Comparison of ENCODE assay signal across 1 cellular context in genomic region chr13:98672947-98673545, GRCh38.
TF ChIP-seq lines count a peak whose summit lies in the region.

No MANE protein-coding gene starts in this region.

TF ChIP-seq in HepG2, 621 proteins besides CTCF, POLR2A, EP300 and RAD21 (continued from another document and continues in another):
- TF ChIP-seq ARHGAP35 (CRISPR knock-in tag; IDR thresholded peaks at IDR 0.05; ENCODE audit: borderline replicate concordance): no peak
- no peak for TF ChIP-seq ZNF44 (CRISPR knock-in tag; IDR thresholded peaks at IDR 0.05)
- TF ChIP-seq KAT7 (CRISPR knock-in tag; IDR thresholded peaks at IDR 0.05; ENCODE audit: borderline replicate concordance): no peak
- no peak for TF ChIP-seq PLSCR1 (CRISPR knock-in tag; IDR thresholded peaks at IDR 0.05; ENCODE audit: borderline replicate concordance)
- no peak for TF ChIP-seq ZNF775 (CRISPR knock-in tag; IDR thresholded peaks at IDR 0.05; ENCODE audit: borderline replicate concordance)
- no peak for TF ChIP-seq ZNF264 (CRISPR knock-in tag; IDR thresholded peaks at IDR 0.05)
- TF ChIP-seq ZNF557 (CRISPR knock-in tag; IDR thresholded peaks at IDR 0.05): no peak
- no peak for TF ChIP-seq PBX2 (CRISPR knock-in tag; IDR thresholded peaks at IDR 0.05)
- no peak for TF ChIP-seq ZBTB3 (CRISPR knock-in tag; IDR thresholded peaks at IDR 0.05; ENCODE audit: borderline replicate concordance, low read depth)
- TF ChIP-seq, protein P1, sequence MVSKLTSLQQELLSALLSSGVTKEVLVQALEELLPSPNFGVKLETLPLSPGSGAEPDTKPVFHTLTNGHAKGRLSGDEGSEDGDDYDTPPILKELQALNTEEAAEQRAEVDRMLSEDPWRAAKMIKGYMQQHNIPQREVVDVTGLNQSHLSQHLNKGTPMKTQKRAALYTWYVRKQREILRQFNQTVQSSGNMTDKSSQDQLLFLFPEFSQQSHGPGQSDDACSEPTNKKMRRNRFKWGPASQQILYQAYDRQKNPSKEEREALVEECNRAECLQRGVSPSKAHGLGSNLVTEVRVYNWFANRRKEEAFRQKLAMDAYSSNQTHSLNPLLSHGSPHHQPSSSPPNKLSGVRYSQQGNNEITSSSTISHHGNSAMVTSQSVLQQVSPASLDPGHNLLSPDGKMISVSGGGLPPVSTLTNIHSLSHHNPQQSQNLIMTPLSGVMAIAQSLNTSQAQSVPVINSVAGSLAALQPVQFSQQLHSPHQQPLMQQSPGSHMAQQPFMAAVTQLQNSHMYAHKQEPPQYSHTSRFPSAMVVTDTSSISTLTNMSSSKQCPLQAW (CRISPR knock-in tag; IDR thresholded peaks at IDR 0.05): no peak
- TF ChIP-seq ZNF652 (CRISPR knock-in tag; IDR thresholded peaks at IDR 0.05; ENCODE audit: borderline replicate concordance, low read depth): peak; percentile 97
- no peak for TF ChIP-seq DDIT3 (CRISPR knock-in tag; IDR thresholded peaks at IDR 0.05)
- no peak for TF ChIP-seq ZNF891 (CRISPR knock-in tag; IDR thresholded peaks at IDR 0.05)
- TF ChIP-seq ZBTB20 (CRISPR knock-in tag; IDR thresholded peaks at IDR 0.05; ENCODE audit: borderline replicate concordance, low read depth): no peak
- TF ChIP-seq ZFP37 (CRISPR knock-in tag; IDR thresholded peaks at IDR 0.05; ENCODE audit: borderline replicate concordance): 0 out of 2 replicates have a peak, but pooled peaks have one; percentile 37
- TF ChIP-seq ZNF383 (CRISPR knock-in tag; IDR thresholded peaks at IDR 0.05; ENCODE audit: borderline replicate concordance): no peak
- TF ChIP-seq, protein P2, sequence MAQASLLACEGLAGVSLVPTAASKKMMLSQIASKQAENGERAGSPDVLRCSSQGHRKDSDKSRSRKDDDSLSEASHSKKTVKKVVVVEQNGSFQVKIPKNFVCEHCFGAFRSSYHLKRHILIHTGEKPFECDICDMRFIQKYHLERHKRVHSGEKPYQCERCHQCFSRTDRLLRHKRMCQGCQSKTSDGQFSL (CRISPR knock-in tag; IDR thresholded peaks at IDR 0.05): no peak
- no peak for TF ChIP-seq POLR2AphosphoS5 (IDR thresholded peaks at IDR 0.05; ENCODE audit: low read depth, low read length)
- no peak for TF ChIP-seq ZNF253 (CRISPR knock-in tag; IDR thresholded peaks at IDR 0.05; ENCODE audit: borderline replicate concordance)
- TF ChIP-seq, protein P3, sequence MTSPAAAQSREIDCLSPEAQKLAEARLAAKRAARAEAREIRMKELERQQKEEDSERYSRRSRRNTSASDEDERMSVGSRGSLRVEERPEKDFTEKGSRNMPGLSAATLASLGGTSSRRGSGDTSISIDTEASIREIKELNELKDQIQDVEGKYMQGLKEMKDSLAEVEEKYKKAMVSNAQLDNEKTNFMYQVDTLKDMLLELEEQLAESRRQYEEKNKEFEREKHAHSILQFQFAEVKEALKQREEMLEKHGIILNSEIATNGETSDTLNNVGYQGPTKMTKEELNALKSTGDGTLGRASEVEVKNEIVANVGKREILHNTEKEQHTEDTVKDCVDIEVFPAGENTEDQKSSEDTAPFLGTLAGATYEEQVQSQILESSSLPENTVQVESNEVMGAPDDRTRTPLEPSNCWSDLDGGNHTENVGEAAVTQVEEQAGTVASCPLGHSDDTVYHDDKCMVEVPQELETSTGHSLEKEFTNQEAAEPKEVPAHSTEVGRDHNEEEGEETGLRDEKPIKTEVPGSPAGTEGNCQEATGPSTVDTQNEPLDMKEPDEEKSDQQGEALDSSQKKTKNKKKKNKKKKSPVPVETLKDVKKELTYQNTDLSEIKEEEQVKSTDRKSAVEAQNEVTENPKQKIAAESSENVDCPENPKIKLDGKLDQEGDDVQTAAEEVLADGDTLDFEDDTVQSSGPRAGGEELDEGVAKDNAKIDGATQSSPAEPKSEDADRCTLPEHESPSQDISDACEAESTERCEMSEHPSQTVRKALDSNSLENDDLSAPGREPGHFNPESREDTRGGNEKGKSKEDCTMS (CRISPR knock-in tag; conservative IDR thresholded peaks at IDR 0.05): no peak
- no peak for TF ChIP-seq YY1 (IDR thresholded peaks at IDR 0.05; ENCODE audit: insufficient read depth, insufficient replicate concordance, low read depth, low read length)
- no peak for TF ChIP-seq NPAS2 (CRISPR knock-in tag; IDR thresholded peaks at IDR 0.05; ENCODE audit: borderline replicate concordance)
- TF ChIP-seq STAT5B (CRISPR knock-in tag; IDR thresholded peaks at IDR 0.05): no peak
- no peak for TF ChIP-seq ZNF549 (CRISPR knock-in tag; IDR thresholded peaks at IDR 0.05)
- 0 out of 2 replicates have a peak, but pooled peaks have one; percentile 24 for TF ChIP-seq ELF3 (CRISPR knock-in tag; IDR thresholded peaks at IDR 0.05)
- TF ChIP-seq NR2F2 (IDR thresholded peaks at IDR 0.05; ENCODE audit: borderline replicate concordance, low read depth): 0 out of 2 replicates have a peak, but pooled peaks have one; percentile 21
- no peak for TF ChIP-seq ZIK1 (CRISPR knock-in tag; IDR thresholded peaks at IDR 0.05; ENCODE audit: borderline replicate concordance, low read depth)
- TF ChIP-seq SP1 (IDR thresholded peaks at IDR 0.05): no peak
- TF ChIP-seq SP1 (CRISPR knock-in tag; IDR thresholded peaks at IDR 0.05): no peak
- no peak for TF ChIP-seq EED (CRISPR knock-in tag; IDR thresholded peaks at IDR 0.05)
- no peak for TF ChIP-seq SP2 (CRISPR knock-in tag; IDR thresholded peaks at IDR 0.05)
- peak; percentile 39; the same call in 1 of the 2 replicates for TF ChIP-seq NCOR1 (IDR thresholded peaks at IDR 0.05; ENCODE audit: borderline replicate concordance, low read length)
- TF ChIP-seq, protein P4, sequence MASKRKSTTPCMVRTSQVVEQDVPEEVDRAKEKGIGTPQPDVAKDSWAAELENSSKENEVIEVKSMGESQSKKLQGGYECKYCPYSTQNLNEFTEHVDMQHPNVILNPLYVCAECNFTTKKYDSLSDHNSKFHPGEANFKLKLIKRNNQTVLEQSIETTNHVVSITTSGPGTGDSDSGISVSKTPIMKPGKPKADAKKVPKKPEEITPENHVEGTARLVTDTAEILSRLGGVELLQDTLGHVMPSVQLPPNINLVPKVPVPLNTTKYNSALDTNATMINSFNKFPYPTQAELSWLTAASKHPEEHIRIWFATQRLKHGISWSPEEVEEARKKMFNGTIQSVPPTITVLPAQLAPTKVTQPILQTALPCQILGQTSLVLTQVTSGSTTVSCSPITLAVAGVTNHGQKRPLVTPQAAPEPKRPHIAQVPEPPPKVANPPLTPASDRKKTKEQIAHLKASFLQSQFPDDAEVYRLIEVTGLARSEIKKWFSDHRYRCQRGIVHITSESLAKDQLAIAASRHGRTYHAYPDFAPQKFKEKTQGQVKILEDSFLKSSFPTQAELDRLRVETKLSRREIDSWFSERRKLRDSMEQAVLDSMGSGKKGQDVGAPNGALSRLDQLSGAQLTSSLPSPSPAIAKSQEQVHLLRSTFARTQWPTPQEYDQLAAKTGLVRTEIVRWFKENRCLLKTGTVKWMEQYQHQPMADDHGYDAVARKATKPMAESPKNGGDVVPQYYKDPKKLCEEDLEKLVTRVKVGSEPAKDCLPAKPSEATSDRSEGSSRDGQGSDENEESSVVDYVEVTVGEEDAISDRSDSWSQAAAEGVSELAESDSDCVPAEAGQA (IDR thresholded peaks at IDR 0.05; ENCODE audit: low read depth): no peak
- TF ChIP-seq, protein P4 (CRISPR knock-in tag; IDR thresholded peaks at IDR 0.05; ENCODE audit: borderline replicate concordance): no peak
- TF ChIP-seq, protein P5, sequence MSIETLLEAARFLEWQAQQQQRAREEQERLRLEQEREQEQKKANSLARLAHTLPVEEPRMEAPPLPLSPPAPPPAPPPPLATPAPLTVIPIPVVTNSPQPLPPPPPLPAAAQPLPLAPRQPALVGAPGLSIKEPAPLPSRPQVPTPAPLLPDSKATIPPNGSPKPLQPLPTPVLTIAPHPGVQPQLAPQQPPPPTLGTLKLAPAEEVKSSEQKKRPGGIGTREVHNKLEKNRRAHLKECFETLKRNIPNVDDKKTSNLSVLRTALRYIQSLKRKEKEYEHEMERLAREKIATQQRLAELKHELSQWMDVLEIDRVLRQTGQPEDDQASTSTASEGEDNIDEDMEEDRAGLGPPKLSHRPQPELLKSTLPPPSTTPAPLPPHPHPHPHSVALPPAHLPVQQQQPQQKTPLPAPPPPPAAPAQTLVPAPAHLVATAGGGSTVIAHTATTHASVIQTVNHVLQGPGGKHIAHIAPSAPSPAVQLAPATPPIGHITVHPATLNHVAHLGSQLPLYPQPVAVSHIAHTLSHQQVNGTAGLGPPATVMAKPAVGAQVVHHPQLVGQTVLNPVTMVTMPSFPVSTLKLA (IDR thresholded peaks at IDR 0.05): no peak
- TF ChIP-seq, protein P6, sequence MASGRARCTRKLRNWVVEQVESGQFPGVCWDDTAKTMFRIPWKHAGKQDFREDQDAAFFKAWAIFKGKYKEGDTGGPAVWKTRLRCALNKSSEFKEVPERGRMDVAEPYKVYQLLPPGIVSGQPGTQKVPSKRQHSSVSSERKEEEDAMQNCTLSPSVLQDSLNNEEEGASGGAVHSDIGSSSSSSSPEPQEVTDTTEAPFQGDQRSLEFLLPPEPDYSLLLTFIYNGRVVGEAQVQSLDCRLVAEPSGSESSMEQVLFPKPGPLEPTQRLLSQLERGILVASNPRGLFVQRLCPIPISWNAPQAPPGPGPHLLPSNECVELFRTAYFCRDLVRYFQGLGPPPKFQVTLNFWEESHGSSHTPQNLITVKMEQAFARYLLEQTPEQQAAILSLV (CRISPR knock-in tag; IDR thresholded peaks at IDR 0.05; ENCODE audit: borderline replicate concordance): no peak
- no peak for TF ChIP-seq CENPX (CRISPR knock-in tag; IDR thresholded peaks at IDR 0.05)
- no peak for TF ChIP-seq KLF16 (CRISPR knock-in tag; IDR thresholded peaks at IDR 0.05)
- no peak for TF ChIP-seq ZMAT3 (CRISPR knock-in tag; conservative IDR thresholded peaks at IDR 0.05)
- TF ChIP-seq REPIN1 (CRISPR knock-in tag; IDR thresholded peaks at IDR 0.05; ENCODE audit: borderline replicate concordance, low read depth): no peak
- no peak for TF ChIP-seq ZNF564 (CRISPR knock-in tag; IDR thresholded peaks at IDR 0.05)
- peak; percentile 88 for TF ChIP-seq STAG1 (CRISPR knock-in tag; IDR thresholded peaks at IDR 0.05)
- no peak for TF ChIP-seq ZSCAN20 (CRISPR knock-in tag; IDR thresholded peaks at IDR 0.05; ENCODE audit: borderline replicate concordance)
- TF ChIP-seq EEA1 (CRISPR knock-in tag; IDR thresholded peaks at IDR 0.05; ENCODE audit: borderline replicate concordance): no peak
- TF ChIP-seq SRY (CRISPR knock-in tag; IDR thresholded peaks at IDR 0.05): no peak
- TF ChIP-seq, protein P7, sequence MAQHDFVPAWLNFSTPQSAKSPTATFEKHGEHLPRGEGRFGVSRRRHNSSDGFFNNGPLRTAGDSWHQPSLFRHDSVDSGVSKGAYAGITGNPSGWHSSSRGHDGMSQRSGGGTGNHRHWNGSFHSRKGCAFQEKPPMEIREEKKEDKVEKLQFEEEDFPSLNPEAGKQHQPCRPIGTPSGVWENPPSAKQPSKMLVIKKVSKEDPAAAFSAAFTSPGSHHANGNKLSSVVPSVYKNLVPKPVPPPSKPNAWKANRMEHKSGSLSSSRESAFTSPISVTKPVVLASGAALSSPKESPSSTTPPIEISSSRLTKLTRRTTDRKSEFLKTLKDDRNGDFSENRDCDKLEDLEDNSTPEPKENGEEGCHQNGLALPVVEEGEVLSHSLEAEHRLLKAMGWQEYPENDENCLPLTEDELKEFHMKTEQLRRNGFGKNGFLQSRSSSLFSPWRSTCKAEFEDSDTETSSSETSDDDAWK (CRISPR knock-in tag; IDR thresholded peaks at IDR 0.05): no peak
- TF ChIP-seq ZSCAN25 (CRISPR knock-in tag; IDR thresholded peaks at IDR 0.05): no peak
- TF ChIP-seq ZNF441 (CRISPR knock-in tag; IDR thresholded peaks at IDR 0.05; ENCODE audit: borderline replicate concordance): no peak
- 0 out of 2 replicates have a peak, but pooled peaks have one; percentile 15 for TF ChIP-seq CREM (IDR thresholded peaks at IDR 0.05)
- no peak for TF ChIP-seq CREM (CRISPR knock-in tag; IDR thresholded peaks at IDR 0.05)
- TF ChIP-seq ELF4 (CRISPR knock-in tag; IDR thresholded peaks at IDR 0.05; ENCODE audit: borderline replicate concordance): peak; percentile 16; the same call in 1 of the 2 replicates
- TF ChIP-seq ATF7 (IDR thresholded peaks at IDR 0.05): no peak
- TF ChIP-seq ATF7 (CRISPR knock-in tag; IDR thresholded peaks at IDR 0.05): no peak
- TF ChIP-seq ZNF33B (CRISPR knock-in tag; IDR thresholded peaks at IDR 0.05): no peak
- no peak for TF ChIP-seq ZNF34 (CRISPR knock-in tag; IDR thresholded peaks at IDR 0.05; ENCODE audit: borderline replicate concordance)
- TF ChIP-seq, protein P8, sequence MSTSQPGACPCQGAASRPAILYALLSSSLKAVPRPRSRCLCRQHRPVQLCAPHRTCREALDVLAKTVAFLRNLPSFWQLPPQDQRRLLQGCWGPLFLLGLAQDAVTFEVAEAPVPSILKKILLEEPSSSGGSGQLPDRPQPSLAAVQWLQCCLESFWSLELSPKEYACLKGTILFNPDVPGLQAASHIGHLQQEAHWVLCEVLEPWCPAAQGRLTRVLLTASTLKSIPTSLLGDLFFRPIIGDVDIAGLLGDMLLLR (CRISPR knock-in tag; IDR thresholded peaks at IDR 0.05): no peak
